ENCODE assay signal across 8 cellular contexts in the genomic region with DNA sequence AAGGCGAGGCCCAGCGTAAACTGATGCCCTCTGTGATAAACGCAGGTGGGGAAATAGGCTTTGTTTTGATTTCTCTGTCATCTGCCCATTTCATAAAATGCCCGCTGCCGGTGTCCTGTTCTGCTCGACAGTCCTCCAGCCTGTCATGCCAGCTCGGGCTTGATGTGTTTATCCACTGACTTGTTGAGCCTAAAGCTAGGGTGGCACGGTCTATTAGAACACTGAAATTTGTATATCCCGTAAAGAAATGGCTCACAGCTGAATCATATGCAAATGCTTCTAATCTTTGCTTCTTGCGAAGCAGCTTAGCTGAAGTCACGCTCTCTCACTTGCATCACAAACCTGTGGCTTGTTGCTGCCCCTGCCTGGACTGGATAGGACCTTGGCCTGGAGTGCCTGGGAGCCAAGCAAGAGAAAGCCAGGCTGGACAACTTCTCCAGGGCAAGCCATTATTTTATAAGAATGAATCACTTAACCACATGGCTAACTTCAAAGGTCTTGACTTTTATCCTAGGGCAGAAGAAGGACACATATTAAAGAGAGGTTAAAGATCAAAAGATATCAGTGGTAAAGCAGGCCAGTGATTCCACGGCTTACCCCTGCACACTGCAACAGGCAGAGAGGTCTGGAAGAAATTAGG. TPM values are rescaled to one million over a fixed set of nuclear protein-coding genes. Genes with fewer than 3 reads are reported as not detected.
DNase-seq lines count a peak whose midpoint lies in the region; ATAC-seq lines count a peak whose summit lies in the region.

No MANE protein-coding gene starts in this region.

- intact Hi-C loops in activated T-helper 2 cell treated with anti-CD3 and anti-CD28 coated beads, Interferon-gamma antibody, Interleukin-2, Interleukin-4, amounts not matched to agents 10 μg/mL and 5 μg/mL and 100 μg/mL, durations not matched to agents 14 hours and 24 hours and 36 hours (cut with micrococcal nuclease), result loop anchor here (10.0 kb wide), 3 partner anchors 521 to 919 kb away; a partner anchor contains a TSS

- H3K9me3 Mint-ChIP-seq in stimulated activated naive CD8-positive, alpha-beta T cell treated with anti-CD3 and anti-CD28 coated beads, Interleukin-15, amount 100 ng/mL, for 72 hours, result no peaks in the 10 kb centered on the region
- H3K9me3 Mint-ChIP-seq in activated T-helper 2 cell treated with anti-CD3 and anti-CD28 coated beads, Interferon-gamma antibody, Interleukin-2, Interleukin-4, amounts not matched to agents 10 μg/mL and 5 μg/mL and 100 μg/mL, durations not matched to agents 14 hours and 24 hours and 36 hours, result no peaks in the 10 kb centered on the region

- DNase-seq in stimulated activated naive CD8-positive, alpha-beta T cell treated with anti-CD3 and anti-CD28 coated beads, Interleukin-15, Interleukin-2, amounts not matched to agents 100 U/mL and 50 U/mL, for 24 hours, result no peak
- no peak for DNase-seq in stimulated activated naive CD8-positive, alpha-beta T cell treated with anti-CD3 and anti-CD28 coated beads, Interleukin-15, amount 100 ng/mL, for 72 hours
- DNase-seq in activated T-helper 2 cell treated with anti-CD3 and anti-CD28 coated beads, Interferon-gamma antibody, Interleukin-2, Interleukin-4, amounts not matched to agents 10 μg/mL and 5 μg/mL and 100 μg/mL, durations not matched to agents 14 hours and 24 hours and 36 hours (ENCODE audit: low spot score), result no peak
- peak; percentile 80 for DNase-seq in kidney glomerular epithelial cell (lab: John Stamatoyannopoulos, UW)
- DNase-seq in DMS79 treated with DMSO at 0.1 percent for 48 hours (lab: John Stamatoyannopoulos, UW), result no peak
- no peak for DNase-seq in NCI-H1105 treated with DMSO at 0.1 percent for 48 hours (lab: John Stamatoyannopoulos, UW)
- DNase-seq in activated CD4-positive, alpha-beta T cell treated with anti-CD3 and anti-CD28 coated beads, Interleukin-2, amount 50 U/mL, for 1 hour, result no peak

- peaks cover 70% of the 10 kb centered on the region for H3K27me3 Mint-ChIP-seq in stimulated activated naive CD8-positive, alpha-beta T cell treated with anti-CD3 and anti-CD28 coated beads, Interleukin-15, amount 100 ng/mL, for 72 hours
- H3K27me3 Mint-ChIP-seq in activated T-helper 2 cell treated with anti-CD3 and anti-CD28 coated beads, Interferon-gamma antibody, Interleukin-2, Interleukin-4, amounts not matched to agents 10 μg/mL and 5 μg/mL and 100 μg/mL, durations not matched to agents 14 hours and 24 hours and 36 hours (ENCODE audit: low read depth), result peaks cover 53% of the 10 kb centered on the region

- ATAC-seq in stimulated activated naive CD8-positive, alpha-beta T cell treated with anti-CD3 and anti-CD28 coated beads, Interleukin-15, Interleukin-2, amounts not matched to agents 100 U/mL and 50 U/mL, for 24 hours, result peak; percentile 39
- no peak for ATAC-seq in stimulated activated naive CD8-positive, alpha-beta T cell treated with anti-CD3 and anti-CD28 coated beads, Interleukin-15, amount 100 ng/mL, for 72 hours
- no peak for ATAC-seq in HG03196 (IDR thresholded peaks at IDR 0.05; ENCODE audit: unreplicated experiment)

- no peak overlapping the region for H3K27ac Mint-ChIP-seq in stimulated activated naive CD8-positive, alpha-beta T cell treated with anti-CD3 and anti-CD28 coated beads, Interleukin-15, amount 100 ng/mL, for 72 hours
- peak overlapping the region; percentile 56 for H3K27ac Mint-ChIP-seq in activated T-helper 2 cell treated with anti-CD3 and anti-CD28 coated beads, Interferon-gamma antibody, Interleukin-2, Interleukin-4, amounts not matched to agents 10 μg/mL and 5 μg/mL and 100 μg/mL, durations not matched to agents 14 hours and 24 hours and 36 hours

- H3K4me3 Mint-ChIP-seq in stimulated activated naive CD8-positive, alpha-beta T cell treated with anti-CD3 and anti-CD28 coated beads, Interleukin-15, amount 100 ng/mL, for 72 hours, result no peak overlapping the region
- no peak overlapping the region for H3K4me3 Mint-ChIP-seq in activated T-helper 2 cell treated with anti-CD3 and anti-CD28 coated beads, Interferon-gamma antibody, Interleukin-2, Interleukin-4, amounts not matched to agents 10 μg/mL and 5 μg/mL and 100 μg/mL, durations not matched to agents 14 hours and 24 hours and 36 hours (ENCODE audit: low read depth)

- no peaks in the 10 kb centered on the region for H3K36me3 Mint-ChIP-seq in activated T-helper 2 cell treated with anti-CD3 and anti-CD28 coated beads, Interferon-gamma antibody, Interleukin-2, Interleukin-4, amounts not matched to agents 10 μg/mL and 5 μg/mL and 100 μg/mL, durations not matched to agents 14 hours and 24 hours and 36 hours (ENCODE audit: low read depth)

- H3K4me1 Mint-ChIP-seq in stimulated activated naive CD8-positive, alpha-beta T cell treated with anti-CD3 and anti-CD28 coated beads, Interleukin-15, amount 100 ng/mL, for 72 hours, result peaks cover 50% of the 10 kb centered on the region
- H3K4me1 Mint-ChIP-seq in activated T-helper 2 cell treated with anti-CD3 and anti-CD28 coated beads, Interferon-gamma antibody, Interleukin-2, Interleukin-4, amounts not matched to agents 10 μg/mL and 5 μg/mL and 100 μg/mL, durations not matched to agents 14 hours and 24 hours and 36 hours (ENCODE audit: low read depth), result peaks cover 31% of the 10 kb centered on the region

RNA-seq across cellular contexts. Expression of a gene that starts 33.1 kb away (rescaled TPM):
- total RNA-seq in activated T-helper 2 cell treated with anti-CD3 and anti-CD28 coated beads, Interferon-gamma antibody, Interleukin-2, Interleukin-4, amounts not matched to agents 10 μg/mL and 5 μg/mL and 100 μg/mL, durations not matched to agents 14 hours and 24 hours and 36 hours, result not detected in 2 replicates
